ENCODE assay signal across 2 cellular contexts in genomic region chr10:86862786-86863185, GRCh38.
A peak's percentile ranks its signal among the peaks of the same experiment; 100 is the strongest.
TF ChIP-seq lines count a peak whose summit lies in the region.

No MANE protein-coding gene starts in this region.

TF ChIP-seq in HEK293, 187 proteins besides CTCF, POLR2A, EP300 and RAD21 (continued from another document):
- TF ChIP-seq, protein P1, sequence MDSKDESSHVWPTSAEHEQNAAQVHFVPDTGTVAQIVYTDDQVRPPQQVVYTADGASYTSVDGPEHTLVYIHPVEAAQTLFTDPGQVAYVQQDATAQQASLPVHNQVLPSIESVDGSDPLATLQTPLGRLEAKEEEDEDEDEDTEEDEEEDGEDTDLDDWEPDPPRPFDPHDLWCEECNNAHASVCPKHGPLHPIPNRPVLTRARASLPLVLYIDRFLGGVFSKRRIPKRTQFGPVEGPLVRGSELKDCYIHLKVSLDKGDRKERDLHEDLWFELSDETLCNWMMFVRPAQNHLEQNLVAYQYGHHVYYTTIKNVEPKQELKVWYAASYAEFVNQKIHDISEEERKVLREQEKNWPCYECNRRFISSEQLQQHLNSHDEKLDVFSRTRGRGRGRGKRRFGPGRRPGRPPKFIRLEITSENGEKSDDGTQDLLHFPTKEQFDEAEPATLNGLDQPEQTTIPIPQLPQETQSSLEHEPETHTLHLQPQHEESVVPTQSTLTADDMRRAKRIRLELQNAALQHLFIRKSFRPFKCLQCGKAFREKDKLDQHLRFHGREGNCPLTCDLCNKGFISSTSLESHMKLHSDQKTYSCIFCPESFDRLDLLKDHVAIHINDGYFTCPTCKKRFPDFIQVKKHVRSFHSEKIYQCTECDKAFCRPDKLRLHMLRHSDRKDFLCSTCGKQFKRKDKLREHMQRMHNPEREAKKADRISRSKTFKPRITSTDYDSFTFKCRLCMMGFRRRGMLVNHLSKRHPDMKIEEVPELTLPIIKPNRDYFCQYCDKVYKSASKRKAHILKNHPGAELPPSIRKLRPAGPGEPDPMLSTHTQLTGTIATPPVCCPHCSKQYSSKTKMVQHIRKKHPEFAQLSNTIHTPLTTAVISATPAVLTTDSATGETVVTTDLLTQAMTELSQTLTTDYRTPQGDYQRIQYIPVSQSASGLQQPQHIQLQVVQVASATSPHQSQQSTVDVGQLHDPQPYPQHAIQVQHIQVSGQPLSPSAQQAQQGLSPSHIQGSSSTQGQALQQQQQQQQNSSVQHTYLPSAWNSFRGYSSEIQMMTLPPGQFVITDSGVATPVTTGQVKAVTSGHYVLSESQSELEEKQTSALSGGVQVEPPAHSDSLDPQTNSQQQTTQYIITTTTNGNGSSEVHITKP (tag by site-specific recombination; IDR thresholded peaks at IDR 0.05), result 0 out of 2 replicates have a peak, but pooled peaks have one; percentile 39
- TF ChIP-seq GFI1B (tag by site-specific recombination; IDR thresholded peaks at IDR 0.05) (no peak), FEZF1 (tag by site-specific recombination; IDR thresholded peaks at IDR 0.05) (peak; percentile 57; the same call in 1 of the 2 replicates), ZNF292 (tag by site-specific recombination; IDR thresholded peaks at IDR 0.05; ENCODE audit: borderline replicate concordance, low read depth) (no peak), ZNF571 (tag by site-specific recombination; IDR thresholded peaks at IDR 0.05) (no peak), SP3 (tag by site-specific recombination; IDR thresholded peaks at IDR 0.05) (no peak)
- TF ChIP-seq, protein P2, sequence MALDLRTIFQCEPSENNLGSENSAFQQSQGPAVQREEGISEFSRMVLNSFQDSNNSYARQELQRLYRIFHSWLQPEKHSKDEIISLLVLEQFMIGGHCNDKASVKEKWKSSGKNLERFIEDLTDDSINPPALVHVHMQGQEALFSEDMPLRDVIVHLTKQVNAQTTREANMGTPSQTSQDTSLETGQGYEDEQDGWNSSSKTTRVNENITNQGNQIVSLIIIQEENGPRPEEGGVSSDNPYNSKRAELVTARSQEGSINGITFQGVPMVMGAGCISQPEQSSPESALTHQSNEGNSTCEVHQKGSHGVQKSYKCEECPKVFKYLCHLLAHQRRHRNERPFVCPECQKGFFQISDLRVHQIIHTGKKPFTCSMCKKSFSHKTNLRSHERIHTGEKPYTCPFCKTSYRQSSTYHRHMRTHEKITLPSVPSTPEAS (tag by site-specific recombination; IDR thresholded peaks at IDR 0.05), result no peak

TF ChIP-seq in WTC11, 78 proteins besides CTCF, POLR2A, EP300 and RAD21 (continued from another document):
- TF ChIP-seq PRDM15 (CRISPR knock-in tag; IDR thresholded peaks at IDR 0.05) (no peak), ZNF138 (CRISPR knock-in tag; conservative IDR thresholded peaks at IDR 0.05) (no peak), ATF1 (CRISPR knock-in tag; IDR thresholded peaks at IDR 0.05) (no peak), NR1H2 (CRISPR knock-in tag; IDR thresholded peaks at IDR 0.05) (no peak), OVOL2 (CRISPR knock-in tag; IDR thresholded peaks at IDR 0.05; ENCODE audit: borderline replicate concordance) (no peak), ATF6 (CRISPR knock-in tag; IDR thresholded peaks at IDR 0.05) (no peak), ZNF396 (CRISPR knock-in tag; IDR thresholded peaks at IDR 0.05; ENCODE audit: borderline replicate concordance) (no peak)
TF ChIP-seq in WTC11: peak in this region for 0.
